8 cellular contexts compared by ENCODE assay signal in the genomic region with DNA sequence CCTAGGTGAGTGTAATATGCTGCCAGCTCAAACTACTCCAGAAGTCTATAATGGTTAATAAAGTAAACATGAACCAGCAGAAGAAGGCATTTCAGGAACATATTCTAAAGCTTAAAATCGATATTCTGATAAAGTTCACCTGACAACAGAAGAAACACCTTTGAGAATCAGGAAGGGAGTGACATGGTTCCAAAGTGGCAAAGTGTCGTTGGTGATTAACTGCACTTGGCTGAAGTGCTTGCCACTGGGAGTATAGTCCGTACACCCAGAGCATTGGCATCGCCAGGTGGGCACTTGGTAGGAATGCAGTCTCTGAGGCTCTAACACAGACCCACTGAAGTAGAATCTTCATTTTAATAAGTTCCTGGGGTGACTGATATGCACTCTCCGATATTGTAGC.
"Had no signal": no experiment of that assay in that cellular context is flagged by ENCODE, and none has a peak within 500 bp of the region (broad histone marks: within the 10 kb centered on the region; RNA-seq: fewer than 3 reads in every experiment).

No MANE protein-coding gene starts in this region.

- H3K27ac ChIP-seq: GM23248, HL-60 had no signal

- H3K36me3 Mint-ChIP-seq: IgD-negative memory B cell had no signal

- H3K4me1 Mint-ChIP-seq: IgD-negative memory B cell had no signal

- H3K36me3 ChIP-seq: HAP-1 had no signal

- H3K4me3 Mint-ChIP-seq: HFFc6, IgD-negative memory B cell had no signal

- H3K27ac Mint-ChIP-seq: HFFc6, IgD-negative memory B cell had no signal

- H3K4me3 ChIP-seq: GM23248, HAP-1 had no signal

- FAIRE-seq: HepG2 had no signal

- H3K9me3 ChIP-seq: HAP-1 had no signal

- H3K27me3 Mint-ChIP-seq: IgD-negative memory B cell had no signal

- H3K4me1 ChIP-seq: HAP-1 had no signal

- DNase-seq: GM23248, GOT3, H7, HFFc6 had no signal
